1 cellular context compared by ENCODE assay signal in genomic region chr11:69051381-69052342, GRCh38.
TF ChIP-seq lines count a peak whose summit lies in the region.

No MANE protein-coding gene starts in this region.

TF ChIP-seq in HepG2, 621 proteins besides CTCF, POLR2A, EP300 and RAD21:
- TF ChIP-seq NPAS2 (CRISPR knock-in tag; IDR thresholded peaks at IDR 0.05; ENCODE audit: borderline replicate concordance) (no peak), RERE (CRISPR knock-in tag; IDR thresholded peaks at IDR 0.05; ENCODE audit: low read depth) (no peak), KMT2A (CRISPR knock-in tag; IDR thresholded peaks at IDR 0.05) (no peak), ZNF263 (CRISPR knock-in tag; IDR thresholded peaks at IDR 0.05) (peak; percentile 47; the same call in 1 of the 2 replicates), ZNF24 (IDR thresholded peaks at IDR 0.05) (no peak), ELF3 (CRISPR knock-in tag; IDR thresholded peaks at IDR 0.05) (no peak), CHD2 (IDR thresholded peaks at IDR 0.05; ENCODE audit: low read depth, low read length) (no peak), HNF4A (CRISPR knock-in tag; IDR thresholded peaks at IDR 0.05) (0 out of 2 replicates have a peak, but pooled peaks have one; percentile 1), ZBTB7A (CRISPR knock-in tag; IDR thresholded peaks at IDR 0.05) (peak; percentile 7; the same call in 1 of the 2 replicates), GFI1 (CRISPR knock-in tag; IDR thresholded peaks at IDR 0.05; ENCODE audit: borderline replicate concordance) (no peak), ZNF644 (CRISPR knock-in tag; IDR thresholded peaks at IDR 0.05; ENCODE audit: low read depth) (no peak), MEIS2 (CRISPR knock-in tag; IDR thresholded peaks at IDR 0.05) (peak; percentile 31; the same call in 1 of the 2 replicates), SUZ12 (IDR thresholded peaks at IDR 0.05; ENCODE audit: low read depth, low read length) (no peak), ZNF720 (CRISPR knock-in tag; IDR thresholded peaks at IDR 0.05) (no peak), SALL2 (CRISPR knock-in tag; IDR thresholded peaks at IDR 0.05) (no peak), ZSCAN20 (CRISPR knock-in tag; IDR thresholded peaks at IDR 0.05; ENCODE audit: borderline replicate concordance) (no peak)
